In genomic region chr1:226736908-226737818, GRCh38 we compare ENCODE assay signal across 8 cellular contexts. TPM values are rescaled to one million over a fixed set of nuclear protein-coding genes. Genes with fewer than 3 reads are reported as not detected.
DNase-seq lines count a peak whose midpoint lies in the region; ATAC-seq and TF ChIP-seq lines count a peak whose summit lies in the region.

No MANE protein-coding gene starts in this region.

- DNase-seq in AG08396 (ENCODE audit: low spot score) (peak; percentile 61), cerebellum (ENCODE audit: low spot score) (peak; percentile 62), kidney tubule cell (ENCODE audit: low spot score) (peak; percentile 39), NCI-H2081 treated with DMSO at 0.1 percent for 48 hours (lab: John Stamatoyannopoulos, UW) (no peak)
- DNase-seq in stimulated activated CD4-positive, alpha-beta T cell treated with anti-CD3 and anti-CD28 coated beads, Interleukin-1b, Interleukin-23, amount 100 ng/mL, for 48 hours, result peak; percentile 57

- ATAC-seq in GM18858 (IDR thresholded peaks at IDR 0.05; ENCODE audit: unreplicated experiment) (peak; percentile 35), HG03280 (IDR thresholded peaks at IDR 0.05; ENCODE audit: unreplicated experiment) (peak; percentile 45)

- H3K27ac ChIP-seq in VCaP, result peak overlapping the region; percentile 87

- TF ChIP-seq CTCF in VCaP (conservative IDR thresholded peaks at IDR 0.05), result peak; percentile 27

RNA-seq across cellular contexts. Expression of gene ITPKB, which starts 1.9 kb away (rescaled TPM):
- 13.5 TPM for total RNA-seq in cerebellum
